Comparison of ENCODE assay signal across 9 cellular contexts in genomic region chr22:31754813-31755212, GRCh38. TPM values are rescaled to one million over a fixed set of nuclear protein-coding genes. Genes with fewer than 3 reads are reported as not detected.
DNase-seq lines count a peak whose midpoint lies in the region; ATAC-seq, FAIRE-seq and TF ChIP-seq lines count a peak whose summit lies in the region.
"Had no signal": no experiment of that assay in that cellular context is flagged by ENCODE, and none has a peak within 500 bp of the region (broad histone marks: within the 10 kb centered on the region; RNA-seq: fewer than 3 reads in every experiment).

No MANE protein-coding gene starts in this region.

- peak overlapping the region; percentile 93; the same call in 1 of the 2 replicates for H2AFZ ChIP-seq in K562 (ENCODE audit: low read depth, low read length)

- TSS peak; percentile 42 for BruUV-seq in K562 (replicated peaks; lab: Mats Ljungman, UMichigan)

- H3K9me1 ChIP-seq in K562 (ENCODE audit: control insufficient read depth, insufficient read depth, low read length) = no peaks in the 10 kb centered on the region

- H3K9ac ChIP-seq in K562 (ENCODE audit: insufficient read depth in 1 of 2, low read depth in 2 of 2, low read length in 2 of 2) = peak overlapping the region; percentile 23 to 97; a peak in 2 of 4 replicates

- H3K36me3 ChIP-seq in right atrium auricular region (peaks cover 4% of the 10 kb centered on the region), K562 (ENCODE audit: control insufficient read depth, insufficient read depth, low read length) (peaks cover 5% of the 10 kb centered on the region; the same call in 1 of the 3 replicates), uterus (no peaks in the 10 kb centered on the region)

- H3K9me3 ChIP-seq in right atrium auricular region (no peaks in the 10 kb centered on the region), K562 (replicated peaks; ENCODE audit: control insufficient read depth, insufficient read depth, low read depth, low read length) (no peaks in the 10 kb centered on the region), uterus (no peaks in the 10 kb centered on the region)

- no peak for FAIRE-seq in K562 (lab: Jason Lieb, UNC)
- FAIRE-seq: HTR-8/SVneo had no signal

- no peak for TF ChIP-seq CTCF in right atrium auricular region (IDR thresholded peaks at IDR 0.05)
- no peak for TF ChIP-seq CTCF in K562 (IDR thresholded peaks at IDR 0.05 in 2 of 3, conservative IDR thresholded peaks at IDR 0.05 in 1 of 3; ENCODE audit: insufficient read depth in 2 of 3, low read depth in 1 of 3, low read length in 3 of 3)
- TF ChIP-seq CTCF in uterus (IDR thresholded peaks at IDR 0.05) = no peak

- DNase-seq in right atrium auricular region (ENCODE audit: low spot score) = no peak
- no peak for DNase-seq in Right ventricle myocardium inferior (ENCODE audit: missing footprints)
- DNase-seq in K562 (ENCODE audit: extremely low read depth in 1 of 4, low spot score in 3 of 4) = no peak
- peak; percentile 8 for DNase-seq in medulla oblongata (ENCODE audit: extremely low spot score)
- DNase-seq in uterus = no peak
- DNase-seq in effector CD4-positive, alpha-beta T cell = no peak

- H3K4me3 ChIP-seq in right atrium auricular region (peak overlapping the region in 1 of 2 donors; percentile 89), K562 (peak overlapping the region; percentile 72), uterus (peak overlapping the region in 1 of 2 donors; percentile 83)

- ATAC-seq in Right ventricle myocardium inferior (no peak), K562 (no peak), HG03442 (IDR thresholded peaks at IDR 0.05; ENCODE audit: unreplicated experiment) (no peak), HG03469 (IDR thresholded peaks at IDR 0.05; ENCODE audit: unreplicated experiment) (no peak)

- in situ Hi-C loops in K562 (cut with MboI) = no loop called here

- H3K27ac ChIP-seq in right atrium auricular region (peak overlapping the region; percentile 94 to 98), K562 (ENCODE audit: extremely low read depth, low read depth, low read length) (peak overlapping the region; percentile 100; the same call in 2 of the 3 replicates), uterus (peak overlapping the region; percentile 90 to 92)

- TF ChIP-seq RAD21 in K562 (CRISPR knock-in tag; conservative IDR thresholded peaks at IDR 0.05 in 1 of 2, IDR thresholded peaks at IDR 0.05 in 1 of 2) = no peak

- WGBS in K562 (ENCODE audit: insufficient coverage, low coverage, missing lambda C conversion rate) = 6% methylated on average over 6 of the region's 6 CpGs

- no peak for TF ChIP-seq POLR2A in K562 (conservative IDR thresholded peaks at IDR 0.05)
- TF ChIP-seq POLR2A in uterus (IDR thresholded peaks at IDR 0.05) = no peak

- POLR2A ChIA-PET in K562 (lab: Yijun Ruan, JAX) = interaction anchor here (0.6 kb wide), 1 partner anchor 442 kb away, joined by 3 read pairs; no protein-coding TSS in a partner anchor

- peak overlapping the region; percentile 99 for H3K4me2 ChIP-seq in K562 (ENCODE audit: insufficient read depth, low read length)

- H3K79me2 ChIP-seq in K562 (ENCODE audit: control insufficient read depth, insufficient read depth, low read length) = peaks cover 17% of the 10 kb centered on the region

- no peaks in the 10 kb centered on the region for H3K27me3 ChIP-seq in right atrium auricular region
- H3K27me3 ChIP-seq in K562 (ENCODE audit: control insufficient read depth in 2 of 2, insufficient read depth in 2 of 2, low read length in 2 of 2) = no peaks in the 10 kb centered on the region
- H3K27me3 ChIP-seq in uterus = no peaks in the 10 kb centered on the region

- no peaks in the 10 kb centered on the region for H4K20me1 ChIP-seq in K562 (replicated peaks; ENCODE audit: control insufficient read depth, insufficient read depth, low read length)

- intact Hi-C loops in Right ventricle myocardium inferior (cut with DNase I) (loop anchor here (5.0 kb wide), 3 partner anchors 93 to 263 kb away; partner anchors contain the start of genes PISD and YWHAH), K562 (cut with micrococcal nuclease) (loop anchor here (5.0 to 10.0 kb wide), 2 partner anchors 90 to 192 kb away; partner anchors contain the start of gene PISD), uterus (cut with DNase I; ENCODE audit: low total_unique reads) (no loop called here)

- peaks cover 0 to 33% of the 10 kb centered on the region in 2 donors for H3K4me1 ChIP-seq in right atrium auricular region
- H3K4me1 ChIP-seq in K562 (replicated peaks in 1 of 2; ENCODE audit: control insufficient read depth in 2 of 2, insufficient read depth in 2 of 2, low read length in 2 of 2) = peaks cover 29 to 38% of the 10 kb centered on the region in 2 experiments
- no peaks in the 10 kb centered on the region for H3K4me1 ChIP-seq in uterus

- CTCF ChIA-PET in K562 (lab: Yijun Ruan, JAX; ENCODE audit: low intra/inter-chr PET ratio) = no interaction called here

- no peak for TF ChIP-seq EP300 in K562 (IDR thresholded peaks at IDR 0.05; ENCODE audit: low read length)

RNA-seq across cellular contexts. Expression of gene DEPDC5, which starts 1.0 kb away (rescaled TPM):
- 1 to 10 TPM; 7.0 to 8.6 TPM for total RNA-seq in right atrium auricular region
- total RNA-seq in Right ventricle myocardium inferior = 10.9 TPM
- total RNA-seq in K562 (2011; cell fraction: chromatin; rRNA removed; ENCODE audit: low replicate concordance) = 132 and 153 TPM in 2 replicates
- 72.2 and 77.4 TPM in 2 replicates for total RNA-seq in K562 (2011; cell fraction: nucleolus; rRNA removed)
- 88.6 and 105 TPM in 2 replicates for total RNA-seq in K562 (2011; cell fraction: nucleoplasm; rRNA removed)
- total RNA-seq in K562 (2014; rRNA removed) = 8.5 TPM in 2 replicates
- 12.3 and 15.6 TPM in 2 replicates for total RNA-seq in K562 (2014; rRNA removed; fragmentation: Illumina TruSeq; extraction: Trizol)
- total RNA-seq in K562 (2015; rRNA removed; fragmentation: Illumina TruSeq; extraction: Trizol) = 11.6 and 11.8 TPM in 2 replicates
- total RNA-seq in K562 (2021) = 11.4 and 17.0 TPM in 2 replicates
- polyA plus RNA-seq in K562 (2011; rRNA removed) = 10.9 and 12.1 TPM in 2 replicates
- 7.2 and 9.5 TPM in 2 replicates for polyA plus RNA-seq in K562 (2011; cell fraction: cytosol; rRNA removed)
- 20.8 and 31.9 TPM in 2 replicates for polyA plus RNA-seq in K562 (2011; cell fraction: nucleus; rRNA removed)
- polyA plus RNA-seq in K562 (2012) = 6.0 and 9.1 TPM in 2 replicates
- 8.6 and 9.5 TPM in 2 replicates for polyA plus RNA-seq in K562 (2014; fragmentation: Illumina TruSeq; extraction: Trizol)
- 1 to 10 TPM; 2.3 to 3.3 TPM for polyA plus RNA-seq in K562 (2014; fragmentation: Nextera tagmentation; extraction: Ambion mirVana)
- polyA plus RNA-seq in K562 (2014; rRNA removed) = 10.7 and 10.8 TPM in 2 replicates
- 49.8 and 57.4 TPM in 2 replicates for polyA minus RNA-seq in K562 (2011; rRNA and poly(A)+ RNA removed)
- polyA minus RNA-seq in K562 (2011; cell fraction: cytosol; rRNA and poly(A)+ RNA removed) = 6.1 and 6.9 TPM in 2 replicates
- polyA minus RNA-seq in K562 (2011; cell fraction: nucleus; rRNA and poly(A)+ RNA removed) = 27.3 and 37.8 TPM in 2 replicates
- 100 to 1,000 TPM in 1 of 4 donors, 10 to 100 TPM in 2, 1 to 10 TPM in 1; 9.1 to 180 (median 37.2) TPM for total RNA-seq in uterus

RNA-seq across cellular contexts. Expression of gene PRR14L, which starts 4.9 kb away (rescaled TPM):
- total RNA-seq in right atrium auricular region (10 to 100 TPM; 12.8 to 13.7 TPM), Right ventricle myocardium inferior (11.2 TPM), K562 (2014; rRNA removed) (8.9 and 9.6 TPM in 2 replicates), K562 (2014; rRNA removed; fragmentation: Illumina TruSeq; extraction: Trizol) (18.2 and 21.4 TPM in 2 replicates), K562 (2015; rRNA removed; fragmentation: Illumina TruSeq; extraction: Trizol) (17.2 and 18.8 TPM in 2 replicates), K562 (2021) (30.2 and 36.3 TPM in 2 replicates), uterus (10 to 100 TPM in 3 of 4 donors, 1 to 10 TPM in 1; 7.1 to 62.2 (median 22.9) TPM)
- total RNA-seq in K562 (2011; cell fraction: chromatin; rRNA removed; ENCODE audit: low replicate concordance) = 27.5 and 105 TPM in 2 replicates
- 27.8 and 38.3 TPM in 2 replicates for total RNA-seq in K562 (2011; cell fraction: nucleolus; rRNA removed)
- 38.4 and 40.3 TPM in 2 replicates for total RNA-seq in K562 (2011; cell fraction: nucleoplasm; rRNA removed)
- polyA plus RNA-seq in K562 (2011; rRNA removed) (11.1 and 14.4 TPM in 2 replicates), K562 (2014; fragmentation: Illumina TruSeq; extraction: Trizol) (11.6 and 12.3 TPM in 2 replicates), K562 (2014; fragmentation: Nextera tagmentation; extraction: Ambion mirVana) (1 to 10 TPM; 2.8 to 6.8 TPM), K562 (2014; rRNA removed) (9.8 and 12.8 TPM in 2 replicates)
- 9.4 and 11.8 TPM in 2 replicates for polyA plus RNA-seq in K562 (2011; cell fraction: cytosol; rRNA removed)
- 18.7 and 21.0 TPM in 2 replicates for polyA plus RNA-seq in K562 (2011; cell fraction: nucleus; rRNA removed)
- polyA plus RNA-seq in K562 (2012) = 6.1 and 7.4 TPM in 2 replicates
- polyA minus RNA-seq in K562 (2011; rRNA and poly(A)+ RNA removed) = 44.0 and 60.6 TPM in 2 replicates
- 25.8 and 28.9 TPM in 2 replicates for polyA minus RNA-seq in K562 (2011; cell fraction: cytosol; rRNA and poly(A)+ RNA removed)
- 20.1 and 32.0 TPM in 2 replicates for polyA minus RNA-seq in K562 (2011; cell fraction: nucleus; rRNA and poly(A)+ RNA removed)
